16 cellular contexts compared by ENCODE assay signal in the genomic region with DNA sequence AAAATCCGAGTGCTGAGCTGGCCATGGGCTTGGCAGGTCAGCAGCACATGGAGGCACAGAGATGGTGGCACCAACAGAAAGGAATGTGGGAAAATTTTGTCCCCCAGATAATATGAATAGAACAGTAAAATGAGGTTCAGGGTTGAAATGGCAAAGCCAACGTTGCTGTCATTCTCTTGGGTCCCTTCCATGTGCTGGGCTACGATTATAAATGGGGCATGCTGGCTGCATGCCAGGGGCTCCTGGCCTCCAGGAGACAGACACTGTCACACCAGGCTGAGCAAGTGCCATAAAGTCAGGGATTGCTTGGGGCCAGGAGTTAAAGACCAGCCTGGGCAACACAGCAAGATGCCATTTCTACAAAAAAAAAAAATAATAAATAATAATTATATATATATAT.
A peak's percentile ranks its signal among the peaks of the same experiment; 100 is the strongest.
DNase-seq lines count a peak whose midpoint lies in the region; ATAC-seq and TF ChIP-seq lines count a peak whose summit lies in the region.
"Had no signal": no experiment of that assay in that cellular context is flagged by ENCODE, and none has a peak within 500 bp of the region (broad histone marks: within the 10 kb centered on the region; RNA-seq: fewer than 3 reads in every experiment).

No MANE protein-coding gene starts in this region.

- no peak overlapping the region for H2AFZ ChIP-seq in mammary epithelial cell (ENCODE audit: low read depth, low read length)
- H2AFZ ChIP-seq: hepatocyte had no signal

- no TSS peak for BruUV-seq in mammary epithelial cell (replicated peaks; lab: Mats Ljungman, UMichigan)

- no peak overlapping the region for H3K4me3 Mint-ChIP-seq in natural killer cell treated with Interleukin-12 subunit alpha and Interleukin-12 subunit beta and Interleukin-15 and Interleukin-18, amount 100 ng/mL, for 72 hours
- H3K4me3 Mint-ChIP-seq in natural killer cell, result no peak overlapping the region
- H3K4me3 Mint-ChIP-seq: naive thymus-derived CD4-positive, alpha-beta T cell had no signal

- peaks cover 20 to 31% of the 10 kb centered on the region in 2 donors for H3K4me1 Mint-ChIP-seq in natural killer cell treated with Interleukin-12 subunit alpha and Interleukin-12 subunit beta and Interleukin-15 and Interleukin-18, amount 100 ng/mL, for 72 hours (ENCODE audit: low read depth in 2 of 2)
- H3K4me1 Mint-ChIP-seq in natural killer cell, result no peaks in the 10 kb centered on the region

- H3K27me3 ChIP-seq in mammary epithelial cell (ENCODE audit: insufficient read depth, low read length), result no peaks in the 10 kb centered on the region
- H3K27me3 ChIP-seq: hepatocyte, uterus had no signal

- intact Hi-C loops in natural killer cell (cut with micrococcal nuclease), result no loop called here
- intact Hi-C loops in mammary epithelial cell (cut with micrococcal nuclease), result no loop called here

- ATAC-seq in natural killer cell treated with Interleukin-12 subunit alpha and Interleukin-12 subunit beta and Interleukin-15 and Interleukin-18, amount 100 ng/mL, for 72 hours, result no peak
- ATAC-seq in natural killer cell, result no peak
- ATAC-seq in HG02798 (IDR thresholded peaks at IDR 0.05; ENCODE audit: poor library complexity, unreplicated experiment), result no peak
- ATAC-seq: naive thymus-derived CD4-positive, alpha-beta T cell had no signal

- TF ChIP-seq CTCF in natural killer cell (IDR thresholded peaks at IDR 0.05) (no peak), mammary epithelial cell (conservative IDR thresholded peaks at IDR 0.05 in 1 of 2, IDR thresholded peaks at IDR 0.05 in 1 of 2; ENCODE audit: extremely low read depth in 1 of 2, insufficient read depth in 1 of 2, low read depth in 1 of 2, low read length in 2 of 2) (no peak)

- CTCF ChIA-PET in mammary epithelial cell (lab: Charles Lee; ENCODE audit: low non-redundant PET), result interaction anchor here (0.8 kb wide), 1 partner anchor 320 kb away, joined by 6 read pairs; no protein-coding TSS in a partner anchor

- WGBS in mammary epithelial cell (ENCODE audit: low coverage, missing lambda C conversion rate), result 70% methylated on average over 3 of the region's 3 CpGs

- DNase-seq in natural killer cell treated with Interleukin-12 subunit alpha and Interleukin-12 subunit beta and Interleukin-15 and Interleukin-18, amount 100 ng/mL, for 72 hours (ENCODE audit: low spot score), result no peak
- DNase-seq in natural killer cell (no peak), SHP77 treated with DMSO at 0.1 percent for 48 hours (lab: John Stamatoyannopoulos, UW) (peak; percentile 36), islet precursor cell (peak; percentile 17), mammary epithelial cell (no peak), NCI-H1694 (lab: John Stamatoyannopoulos, UW) (no peak)
- DNase-seq in activated CD8-positive, alpha-beta memory T cell treated with anti-CD3 and anti-CD28 coated beads, Interleukin-2, amount 50 U/mL, for 4 hours, result no peak
- DNase-seq: Kasumi-1; naive thymus-derived CD4-positive, alpha-beta T cell; NCI-H2029; stimulated activated CD4-positive, alpha-beta T cell treated with anti-CD3 and anti-CD28 coated beads, Interleukin-2, amount 100 ng/mL, for 48 hours; uterus had no signal

- H3K9me3 ChIP-seq in mammary epithelial cell (replicated peaks; ENCODE audit: insufficient read depth, low read length), result peaks cover 5% of the 10 kb centered on the region
- H3K9me3 ChIP-seq: uterus had no signal

- peak overlapping the region; percentile 67 to 75 for H3K27ac Mint-ChIP-seq in natural killer cell treated with Interleukin-12 subunit alpha and Interleukin-12 subunit beta and Interleukin-15 and Interleukin-18, amount 100 ng/mL, for 72 hours
- H3K27ac Mint-ChIP-seq in natural killer cell, result no peak overlapping the region

- no peaks in the 10 kb centered on the region for H3K79me2 ChIP-seq in mammary epithelial cell (ENCODE audit: insufficient read depth, low read length)
- H3K79me2 ChIP-seq: hepatocyte had no signal

- no peak overlapping the region for H3K4me3 ChIP-seq in mammary epithelial cell (replicated peaks in 1 of 3; ENCODE audit: insufficient read depth in 1 of 3, low read depth in 2 of 3, low read length in 3 of 3)
- H3K4me3 ChIP-seq: hepatocyte, SK-N-MC, uterus had no signal

- no peak overlapping the region for H3K4me2 ChIP-seq in mammary epithelial cell (ENCODE audit: insufficient read depth, low read depth, low read length)
- H3K4me2 ChIP-seq: hepatocyte had no signal

- H3K27ac ChIP-seq in mammary epithelial cell (ENCODE audit: insufficient read depth, low read depth, low read length), result no peak overlapping the region
- H3K27ac ChIP-seq: C4-2B, hepatocyte, SK-N-MC had no signal

- no peaks in the 10 kb centered on the region for H3K36me3 Mint-ChIP-seq in natural killer cell treated with Interleukin-12 subunit alpha and Interleukin-12 subunit beta and Interleukin-15 and Interleukin-18, amount 100 ng/mL, for 72 hours
- no peaks in the 10 kb centered on the region for H3K36me3 Mint-ChIP-seq in natural killer cell

- H4K20me1 ChIP-seq in mammary epithelial cell (ENCODE audit: insufficient read depth, low read length), result no peaks in the 10 kb centered on the region

- H3K36me3 ChIP-seq in mammary epithelial cell (ENCODE audit: insufficient read depth, low read length), result no peaks in the 10 kb centered on the region
- H3K36me3 ChIP-seq: uterus had no signal

- no peaks in the 10 kb centered on the region for H3K27me3 Mint-ChIP-seq in natural killer cell treated with Interleukin-12 subunit alpha and Interleukin-12 subunit beta and Interleukin-15 and Interleukin-18, amount 100 ng/mL, for 72 hours
- H3K27me3 Mint-ChIP-seq in natural killer cell (ENCODE audit: low read depth in 2 of 2), result peaks cover 0 to 3% of the 10 kb centered on the region in 2 donors
- H3K27me3 Mint-ChIP-seq: naive thymus-derived CD4-positive, alpha-beta T cell had no signal

- in situ Hi-C loops in mammary epithelial cell (cut with MboI; ENCODE audit: low sequenced_read_pairs in 2 of 2), result no loop called here

- H3K4me1 ChIP-seq in mammary epithelial cell (ENCODE audit: insufficient read depth, low read length), result peaks cover 9% of the 10 kb centered on the region

- no peaks in the 10 kb centered on the region for H3K9me3 Mint-ChIP-seq in natural killer cell treated with Interleukin-12 subunit alpha and Interleukin-12 subunit beta and Interleukin-15 and Interleukin-18, amount 100 ng/mL, for 72 hours
- no peaks in the 10 kb centered on the region for H3K9me3 Mint-ChIP-seq in natural killer cell
- H3K9me3 Mint-ChIP-seq: naive thymus-derived CD4-positive, alpha-beta T cell had no signal

- H3K9ac ChIP-seq in mammary epithelial cell (ENCODE audit: insufficient read depth, low read length), result no peak overlapping the region

- dilution Hi-C loops in mammary epithelial cell (cut with HindIII; ENCODE audit: low sequenced_read_pairs), result no loop called here

Comparison
In these comparisons a context has a peak if more than half of its experiments do, and no peak if none do; other contexts are left out.
1. H3K27ac Mint-ChIP-seq: peak in natural killer cell treated with Interleukin-12 subunit alpha and Interleukin-12 subunit beta and Interleukin-15 and Interleukin-18, amount 100 ng/mL, for 72 hours (2 of 2); none in natural killer cell (0 of 2).
2. DNase-seq: peak in SHP77 treated with DMSO at 0.1 percent for 48 hours (single experiment) and islet precursor cell (single experiment); none in natural killer cell treated with Interleukin-12 subunit alpha and Interleukin-12 subunit beta and Interleukin-15 and Interleukin-18, amount 100 ng/mL, for 72 hours (single experiment), natural killer cell (single experiment), mammary epithelial cell (single experiment), activated CD8-positive, alpha-beta memory T cell treated with anti-CD3 and anti-CD28 coated beads, Interleukin-2, amount 50 U/mL, for 4 hours (single experiment) and NCI-H1694 (single experiment).